Comparison of ENCODE assay signal across 7 cellular contexts in the genomic region with DNA sequence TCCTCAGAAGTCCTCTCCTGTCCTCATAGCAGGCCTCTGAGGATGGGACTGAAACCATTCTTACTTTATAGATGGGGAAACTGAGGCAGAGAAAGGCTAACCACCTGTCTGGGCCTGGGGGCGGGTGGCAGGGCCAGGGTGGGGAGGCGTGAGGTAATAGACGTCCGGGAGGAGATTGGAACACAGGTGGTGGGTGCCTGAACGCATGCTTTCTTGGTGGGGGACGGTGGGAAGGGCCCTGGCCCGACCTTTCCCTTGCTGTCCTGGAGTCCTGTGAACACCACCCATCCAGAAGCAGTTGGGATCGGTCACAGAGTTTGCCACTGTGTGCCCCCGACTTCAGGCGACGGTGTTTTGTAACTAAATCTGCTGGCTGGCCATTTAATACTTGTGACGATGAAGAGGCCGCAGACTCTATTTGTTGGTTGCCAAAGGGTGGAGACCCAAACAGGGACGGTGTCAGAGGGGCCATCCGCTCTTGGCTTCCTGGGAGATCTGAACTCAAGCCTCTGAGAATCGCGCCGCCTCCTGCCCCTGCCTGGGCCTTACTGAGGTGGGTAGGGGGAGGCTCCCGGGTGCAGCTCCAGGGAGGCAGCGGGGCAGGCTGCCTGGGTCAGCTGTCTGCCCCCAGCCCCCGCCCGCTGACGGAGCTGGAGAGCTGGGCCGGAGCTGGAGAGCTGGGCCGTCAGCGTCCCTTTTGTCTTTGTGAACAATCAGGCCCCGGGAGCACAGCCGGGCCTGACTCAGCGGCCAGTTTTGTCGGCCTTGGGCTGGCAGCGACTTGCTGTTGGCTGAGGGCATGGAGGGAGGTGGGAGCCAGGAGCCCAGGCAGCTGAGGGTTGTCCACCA. TPM values are rescaled to one million over a fixed set of nuclear protein-coding genes. Genes with fewer than 3 reads are reported as not detected.
DNase-seq lines count a peak whose midpoint lies in the region; ATAC-seq and TF ChIP-seq lines count a peak whose summit lies in the region.

No MANE protein-coding gene starts in this region.

- H3K27ac ChIP-seq in MM.1S (ENCODE audit: low read length) (peak overlapping the region; percentile 100), stomach (peak overlapping the region; percentile 17 to 92 (median 84))

- TF ChIP-seq EP300 in stomach (IDR thresholded peaks at IDR 0.05): no peak

- H2AFZ ChIP-seq in MM.1S (ENCODE audit: low read length): no peak overlapping the region

- H3K4me3 ChIP-seq in MM.1S (ENCODE audit: low read length) (peak overlapping the region; percentile 99; the same call in 1 of the 2 replicates), cardiac fibroblast (replicated peaks in 1 of 2; ENCODE audit: low read depth in 2 of 2, low read length in 2 of 2) (no peak overlapping the region), kidney epithelial cell (ENCODE audit: low read depth, low read length) (no peak overlapping the region), stomach (peak overlapping the region; percentile 3 to 22 (median 14))

- H3K4me1 ChIP-seq in MM.1S (ENCODE audit: low read length): peaks cover 71% of the 10 kb centered on the region
- H3K4me1 ChIP-seq in stomach: peaks cover 76 to 92% (median 88%) of the 10 kb centered on the region in 4 donors

- H3K79me2 ChIP-seq in MM.1S (ENCODE audit: low read length): peaks cover 89% of the 10 kb centered on the region

- H3K9me3 ChIP-seq in MM.1S (replicated peaks; ENCODE audit: insufficient read depth, low read length) (no peaks in the 10 kb centered on the region), stomach (no peaks in the 10 kb centered on the region)

- DNase-seq in MM.1S: peak; percentile 11
- peak; percentile 66 to 73 for DNase-seq in cardiac fibroblast (ENCODE audit: low read depth in 2 of 2)
- DNase-seq in kidney epithelial cell (ENCODE audit: low read depth): peak; percentile 38
- DNase-seq in stomach: peak; percentile 73

- peak overlapping the region; percentile 88; the same call in 1 of the 2 replicates for H3K4me2 ChIP-seq in MM.1S (ENCODE audit: low read depth, low read length)

- ATAC-seq in GM21360 (IDR thresholded peaks at IDR 0.05; ENCODE audit: unreplicated experiment): no peak
- ATAC-seq in GM19328 (IDR thresholded peaks at IDR 0.05; ENCODE audit: unreplicated experiment): no peak
- no peak for ATAC-seq in GM18907 (IDR thresholded peaks at IDR 0.05; ENCODE audit: unreplicated experiment)

- H4K20me1 ChIP-seq in MM.1S (ENCODE audit: insufficient read depth, low read length): peaks cover 49% of the 10 kb centered on the region

- no peak for TF ChIP-seq POLR2A in stomach (IDR thresholded peaks at IDR 0.05)

- H3K27me3 ChIP-seq in MM.1S (replicated peaks; ENCODE audit: insufficient read depth, low read length): no peaks in the 10 kb centered on the region
- H3K27me3 ChIP-seq in kidney epithelial cell (ENCODE audit: control insufficient read depth, insufficient read depth, low read length): no peaks in the 10 kb centered on the region
- H3K27me3 ChIP-seq in stomach: no peaks in the 10 kb centered on the region

- H3K36me3 ChIP-seq in MM.1S (replicated peaks; ENCODE audit: insufficient read depth, low read length) (peaks cover 15% of the 10 kb centered on the region), kidney epithelial cell (ENCODE audit: control insufficient read depth, insufficient read depth, low read length) (no peaks in the 10 kb centered on the region), stomach (peaks cover 9 to 57% (median 33%) of the 10 kb centered on the region in 4 donors)

- 35 to 62% (median 51%) methylated on average over 28 to 31 of the region's 31 CpGs for WGBS in stomach, 5 donors

- TF ChIP-seq CTCF in MM.1S (IDR thresholded peaks at IDR 0.05; ENCODE audit: low read length) (no peak), cardiac fibroblast (IDR thresholded peaks at IDR 0.05; ENCODE audit: low read depth, low read length) (no peak), kidney epithelial cell (IDR thresholded peaks at IDR 0.05; ENCODE audit: insufficient read depth, low read length, poor library complexity, severe bottlenecking) (no peak), stomach (IDR thresholded peaks at IDR 0.05) (no peak)

- peak overlapping the region; percentile 100; the same call in 1 of the 2 replicates for H3K9ac ChIP-seq in MM.1S (ENCODE audit: low read length)

- no peaks in the 10 kb centered on the region for H3K9me2 ChIP-seq in MM.1S (replicated peaks; ENCODE audit: insufficient read depth, low read length)

- H3F3A ChIP-seq in MM.1S (ENCODE audit: insufficient read depth, low read length): peaks cover 86% of the 10 kb centered on the region

- intact Hi-C loops in stomach (cut with DNase I; ENCODE audit: low total_unique reads): no loop called here

RNA-seq across cellular contexts. Expression of gene RBM38, which starts 4.1 kb away (rescaled TPM):
- total RNA-seq in kidney epithelial cell (42.8 and 53.5 TPM in 2 replicates), stomach (10 to 100 TPM in 4 of 5 donors, 1 to 10 TPM in 1; 5.3 to 37.8 (median 13.6) TPM)
- polyA plus RNA-seq in stomach: 10 to 100 TPM; 15.8 to 25.2 (median 17.0) TPM

RNA-seq across cellular contexts. Expression of gene RAE1, which starts 44.3 kb away (rescaled TPM):
- total RNA-seq in kidney epithelial cell (42.9 and 53.8 TPM in 2 replicates), stomach (10 to 100 TPM in 4 of 5 donors, 1 to 10 TPM in 1; 6.4 to 65.6 (median 16.7) TPM)
- polyA plus RNA-seq in stomach: 10 to 100 TPM; 11.3 to 14.2 (median 12.1) TPM

Comparison
In these comparisons a context has a peak if more than half of its experiments do, and no peak if none do; other contexts are left out.
1. DNase-seq: peak in every context shown above with its lines; median percentile 73 in stomach; 70 in cardiac fibroblast; 38 in kidney epithelial cell; 11 in MM.1S.
2. H3K4me3 ChIP-seq: peak in MM.1S (single experiment) and stomach (4 of 4); none in cardiac fibroblast (0 of 2) and kidney epithelial cell (single experiment).